In the genomic region with DNA sequence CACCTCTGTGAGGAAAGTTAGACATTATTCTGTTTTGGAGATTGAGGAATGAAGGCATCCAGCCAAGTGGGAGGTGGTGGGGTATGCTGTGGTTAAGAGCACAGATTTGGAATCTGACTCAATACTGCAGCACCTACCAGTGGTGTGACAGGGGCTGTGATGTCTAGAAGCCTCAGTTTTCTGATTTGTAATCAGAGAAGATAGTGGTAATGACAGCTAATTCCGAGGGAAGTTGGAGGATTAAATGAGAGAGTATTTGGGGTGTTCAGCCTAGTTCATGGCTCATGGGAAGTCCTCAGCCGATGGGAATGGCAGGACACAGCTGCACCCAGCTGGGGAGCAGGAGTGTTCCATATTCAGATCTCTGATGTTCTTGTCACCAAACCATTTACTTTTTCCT, we compare ENCODE assay signal across 1 cellular context.
TF ChIP-seq lines count a peak whose summit lies in the region.

No MANE protein-coding gene starts in this region.

TF ChIP-seq in GM12878, 131 proteins besides CTCF, POLR2A, EP300 and RAD21:
- TF ChIP-seq ATF2 (IDR thresholded peaks at IDR 0.05; ENCODE audit: low read length), result no peak
- TF ChIP-seq CHD4 (IDR thresholded peaks at IDR 0.05), result no peak
- no peak for TF ChIP-seq EZH2 (IDR thresholded peaks at IDR 0.05; ENCODE audit: borderline replicate concordance, control insufficient read depth, low read depth, low read length)
- no peak for TF ChIP-seq NR2F1 (conservative IDR thresholded peaks at IDR 0.05)
- TF ChIP-seq ZNF384 (IDR thresholded peaks at IDR 0.05; ENCODE audit: borderline replicate concordance, low read depth, low read length), result no peak
- TF ChIP-seq, protein P1, sequence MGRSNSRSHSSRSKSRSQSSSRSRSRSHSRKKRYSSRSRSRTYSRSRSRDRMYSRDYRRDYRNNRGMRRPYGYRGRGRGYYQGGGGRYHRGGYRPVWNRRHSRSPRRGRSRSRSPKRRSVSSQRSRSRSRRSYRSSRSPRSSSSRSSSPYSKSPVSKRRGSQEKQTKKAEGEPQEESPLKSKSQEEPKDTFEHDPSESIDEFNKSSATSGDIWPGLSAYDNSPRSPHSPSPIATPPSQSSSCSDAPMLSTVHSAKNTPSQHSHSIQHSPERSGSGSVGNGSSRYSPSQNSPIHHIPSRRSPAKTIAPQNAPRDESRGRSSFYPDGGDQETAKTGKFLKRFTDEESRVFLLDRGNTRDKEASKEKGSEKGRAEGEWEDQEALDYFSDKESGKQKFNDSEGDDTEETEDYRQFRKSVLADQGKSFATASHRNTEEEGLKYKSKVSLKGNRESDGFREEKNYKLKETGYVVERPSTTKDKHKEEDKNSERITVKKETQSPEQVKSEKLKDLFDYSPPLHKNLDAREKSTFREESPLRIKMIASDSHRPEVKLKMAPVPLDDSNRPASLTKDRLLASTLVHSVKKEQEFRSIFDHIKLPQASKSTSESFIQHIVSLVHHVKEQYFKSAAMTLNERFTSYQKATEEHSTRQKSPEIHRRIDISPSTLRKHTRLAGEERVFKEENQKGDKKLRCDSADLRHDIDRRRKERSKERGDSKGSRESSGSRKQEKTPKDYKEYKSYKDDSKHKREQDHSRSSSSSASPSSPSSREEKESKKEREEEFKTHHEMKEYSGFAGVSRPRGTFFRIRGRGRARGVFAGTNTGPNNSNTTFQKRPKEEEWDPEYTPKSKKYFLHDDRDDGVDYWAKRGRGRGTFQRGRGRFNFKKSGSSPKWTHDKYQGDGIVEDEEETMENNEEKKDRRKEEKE (IDR thresholded peaks at IDR 0.05), result no peak
- no peak for TF ChIP-seq NFXL1 (IDR thresholded peaks at IDR 0.05; ENCODE audit: borderline replicate concordance)
- TF ChIP-seq SP1 (IDR thresholded peaks at IDR 0.05; ENCODE audit: low read depth, low read length), result no peak
- no peak for TF ChIP-seq PAX5 (IDR thresholded peaks at IDR 0.05; ENCODE audit: borderline replicate concordance, low read depth, low read length)
- TF ChIP-seq ZNF207 (IDR thresholded peaks at IDR 0.05; ENCODE audit: borderline replicate concordance), result no peak
- no peak for TF ChIP-seq E4F1 (IDR thresholded peaks at IDR 0.05; ENCODE audit: borderline replicate concordance, partially characterized antibody)
- TF ChIP-seq FOS (IDR thresholded peaks at IDR 0.05; ENCODE audit: borderline replicate concordance, extremely low read depth, insufficient read length), result no peak
- no peak for TF ChIP-seq CEBPB (IDR thresholded peaks at IDR 0.05; ENCODE audit: borderline replicate concordance in 1 of 2, low read depth in 2 of 2, low read length in 2 of 2)
- no peak for TF ChIP-seq ZNF622 (IDR thresholded peaks at IDR 0.05)
- peak; percentile 84 for TF ChIP-seq RUNX3 (IDR thresholded peaks at IDR 0.05; ENCODE audit: low read length)
- TF ChIP-seq SIN3A (IDR thresholded peaks at IDR 0.05; ENCODE audit: low read depth, low read length), result no peak
- TF ChIP-seq MEF2A (IDR thresholded peaks at IDR 0.05; ENCODE audit: insufficient read depth, low read depth, low read length), result 0 out of 2 replicates have a peak, but pooled peaks have one; percentile 9
- no peak for TF ChIP-seq NR2C1 (IDR thresholded peaks at IDR 0.05)
- no peak for TF ChIP-seq RCOR1 (conservative IDR thresholded peaks at IDR 0.05; ENCODE audit: low read depth, low read length)
- TF ChIP-seq ZNF24 (IDR thresholded peaks at IDR 0.05), result no peak
- no peak for TF ChIP-seq HDAC6 (IDR thresholded peaks at IDR 0.05; ENCODE audit: unreplicated experiment)
- TF ChIP-seq RELA (IDR thresholded peaks at IDR 0.05; ENCODE audit: borderline replicate concordance, partially characterized antibody), result no peak
- no peak for TF ChIP-seq SMAD5 (IDR thresholded peaks at IDR 0.05; ENCODE audit: low read depth)
- TF ChIP-seq NFYA (IDR thresholded peaks at IDR 0.05; ENCODE audit: borderline replicate concordance, low read depth, low read length), result no peak
- no peak for TF ChIP-seq RAD51 (IDR thresholded peaks at IDR 0.05)
- no peak for TF ChIP-seq JUND (IDR thresholded peaks at IDR 0.05; ENCODE audit: low read depth, low read length)
- TF ChIP-seq ZZZ3 (IDR thresholded peaks at IDR 0.05; ENCODE audit: control insufficient read depth, insufficient read length, low read depth), result no peak
- TF ChIP-seq BCL11A (IDR thresholded peaks at IDR 0.05; ENCODE audit: low read depth, low read length), result no peak
- TF ChIP-seq, protein P2, sequence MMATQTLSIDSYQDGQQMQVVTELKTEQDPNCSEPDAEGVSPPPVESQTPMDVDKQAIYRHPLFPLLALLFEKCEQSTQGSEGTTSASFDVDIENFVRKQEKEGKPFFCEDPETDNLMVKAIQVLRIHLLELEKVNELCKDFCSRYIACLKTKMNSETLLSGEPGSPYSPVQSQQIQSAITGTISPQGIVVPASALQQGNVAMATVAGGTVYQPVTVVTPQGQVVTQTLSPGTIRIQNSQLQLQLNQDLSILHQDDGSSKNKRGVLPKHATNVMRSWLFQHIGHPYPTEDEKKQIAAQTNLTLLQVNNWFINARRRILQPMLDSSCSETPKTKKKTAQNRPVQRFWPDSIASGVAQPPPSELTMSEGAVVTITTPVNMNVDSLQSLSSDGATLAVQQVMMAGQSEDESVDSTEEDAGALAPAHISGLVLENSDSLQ (IDR thresholded peaks at IDR 0.05), result no peak
- TF ChIP-seq HSF1 (IDR thresholded peaks at IDR 0.05; ENCODE audit: low read depth, low read length), result no peak
- peak; percentile 15 for TF ChIP-seq SMAD1 (IDR thresholded peaks at IDR 0.05; ENCODE audit: low read depth, partially characterized antibody)
- no peak for TF ChIP-seq ZNF592 (IDR thresholded peaks at IDR 0.05)
- TF ChIP-seq IKZF2 (IDR thresholded peaks at IDR 0.05), result 0 out of 4 replicates have a peak, but pooled peaks of 1 of the 2 experiments have one; percentile 41
- TF ChIP-seq SMC3 (IDR thresholded peaks at IDR 0.05; ENCODE audit: borderline replicate concordance, low read length), result peak; percentile 40; the same call in 1 of the 2 replicates
- TF ChIP-seq CHD1 (IDR thresholded peaks at IDR 0.05; ENCODE audit: low read depth, low read length), result no peak
- TF ChIP-seq SUPT20H (IDR thresholded peaks at IDR 0.05; ENCODE audit: borderline replicate concordance, control insufficient read depth, low read depth, low read length), result no peak
- TF ChIP-seq, protein P3, sequence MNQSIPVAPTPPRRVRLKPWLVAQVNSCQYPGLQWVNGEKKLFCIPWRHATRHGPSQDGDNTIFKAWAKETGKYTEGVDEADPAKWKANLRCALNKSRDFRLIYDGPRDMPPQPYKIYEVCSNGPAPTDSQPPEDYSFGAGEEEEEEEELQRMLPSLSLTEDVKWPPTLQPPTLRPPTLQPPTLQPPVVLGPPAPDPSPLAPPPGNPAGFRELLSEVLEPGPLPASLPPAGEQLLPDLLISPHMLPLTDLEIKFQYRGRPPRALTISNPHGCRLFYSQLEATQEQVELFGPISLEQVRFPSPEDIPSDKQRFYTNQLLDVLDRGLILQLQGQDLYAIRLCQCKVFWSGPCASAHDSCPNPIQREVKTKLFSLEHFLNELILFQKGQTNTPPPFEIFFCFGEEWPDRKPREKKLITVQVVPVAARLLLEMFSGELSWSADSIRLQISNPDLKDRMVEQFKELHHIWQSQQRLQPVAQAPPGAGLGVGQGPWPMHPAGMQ (IDR thresholded peaks at IDR 0.05; ENCODE audit: borderline replicate concordance), result no peak
- no peak for TF ChIP-seq IRF4 (IDR thresholded peaks at IDR 0.05; ENCODE audit: low read depth, low read length)
- TF ChIP-seq TCF7 (IDR thresholded peaks at IDR 0.05; ENCODE audit: borderline replicate concordance), result no peak
TF ChIP-seq in GM12878: peak in this region for 5.
